ENCODE assay signal across 1 cellular context in genomic region chr5:62197697-62198096, GRCh38.
TF ChIP-seq lines count a peak whose summit lies in the region.

No MANE protein-coding gene starts in this region.

TF ChIP-seq in H1, 55 proteins besides CTCF, POLR2A, EP300 and RAD21 (continued from another document):
- TF ChIP-seq CHD7 (IDR thresholded peaks at IDR 0.05; ENCODE audit: insufficient replicate concordance, low read length): no peak
- TF ChIP-seq SP4 (IDR thresholded peaks at IDR 0.05; ENCODE audit: low read length): no peak
- no peak for TF ChIP-seq SUZ12 (IDR thresholded peaks at IDR 0.05; ENCODE audit: low read length)
- TF ChIP-seq SIN3A (conservative IDR thresholded peaks at IDR 0.05 in 1 of 2, IDR thresholded peaks at IDR 0.05 in 1 of 2; ENCODE audit: low read depth in 1 of 2, low read length in 2 of 2): no peak
TF ChIP-seq in H1: peak in this region for 0.
